Comparison of ENCODE assay signal across 27 cellular contexts in genomic region chr22:24419480-24419860, GRCh38. TPM values are rescaled to one million over a fixed set of nuclear protein-coding genes. Genes with fewer than 3 reads are reported as not detected.
DNase-seq lines count a peak whose midpoint lies in the region; ATAC-seq, FAIRE-seq and TF ChIP-seq lines count a peak whose summit lies in the region.
"Had no signal": no experiment of that assay in that cellular context is flagged by ENCODE, and none has a peak within 500 bp of the region (broad histone marks: within the 10 kb centered on the region; RNA-seq: fewer than 3 reads in every experiment).

No MANE protein-coding gene starts in this region.

- H3K4me1 Mint-ChIP-seq in T-helper 17 cell: peaks cover 7% of the 10 kb centered on the region
- H3K4me1 Mint-ChIP-seq: nephron had no signal

- no peaks in the 10 kb centered on the region for H4K20me1 ChIP-seq in keratinocyte (ENCODE audit: control insufficient read depth, extremely low read depth, insufficient read depth, low read length)

- H3K4me1 ChIP-seq in right cardiac atrium (ENCODE audit: control insufficient read depth, insufficient read depth, low read length) (peaks cover 6% of the 10 kb centered on the region), keratinocyte (ENCODE audit: control insufficient read depth, extremely low read depth, insufficient read depth, low read length) (peaks cover 18% of the 10 kb centered on the region)
- H3K4me1 ChIP-seq: colonic mucosa had no signal

- H3K36me3 Mint-ChIP-seq in T-helper 17 cell (ENCODE audit: low read depth): peaks cover 2% of the 10 kb centered on the region
- H3K36me3 Mint-ChIP-seq: activated naive CD8-positive, alpha-beta T cell treated with anti-CD3 and anti-CD28 coated beads, Interleukin-2, amount 10 ng/mL, durations not matched to agents 7 days and 5 days had no signal

- no peaks in the 10 kb centered on the region for H3K9me3 ChIP-seq in right cardiac atrium (ENCODE audit: control insufficient read depth, low read length)
- no peaks in the 10 kb centered on the region for H3K9me3 ChIP-seq in T-helper 17 cell (ENCODE audit: control insufficient read depth, low read length, poor library complexity, severe bottlenecking)
- no peaks in the 10 kb centered on the region for H3K9me3 ChIP-seq in keratinocyte (ENCODE audit: control insufficient read depth, low read depth, low read length)
- H3K9me3 ChIP-seq: colonic mucosa, esophagus squamous epithelium, mucosa of descending colon, thyroid gland had no signal

- no peaks in the 10 kb centered on the region for H3K79me2 ChIP-seq in keratinocyte (ENCODE audit: control insufficient read depth, insufficient read depth, low read length)
- H3K79me2 ChIP-seq: hepatocyte had no signal

- H3K27me3 ChIP-seq in right cardiac atrium (ENCODE audit: control insufficient read depth, insufficient read depth) (no peaks in the 10 kb centered on the region), keratinocyte (ENCODE audit: control insufficient read depth, extremely low read depth, insufficient read depth, low read length) (peaks cover 6% of the 10 kb centered on the region)
- H3K27me3 ChIP-seq: thyroid gland had no signal

- H3K27me3 Mint-ChIP-seq in T-helper 17 cell: no peaks in the 10 kb centered on the region
- H3K27me3 Mint-ChIP-seq: activated naive CD8-positive, alpha-beta T cell treated with anti-CD3 and anti-CD28 coated beads, Interleukin-2, amount 10 ng/mL, durations not matched to agents 7 days and 5 days; CD4-positive, alpha-beta memory T cell; effector memory CD8-positive, alpha-beta T cell had no signal

- H3K36me3 ChIP-seq in keratinocyte (ENCODE audit: control insufficient read depth in 2 of 2, extremely low read depth in 1 of 2, insufficient read depth in 2 of 2, low read length in 2 of 2): peaks cover 0 to 3% of the 10 kb centered on the region in 2 experiments
- H3K36me3 ChIP-seq: colonic mucosa had no signal

- H2AFZ ChIP-seq in keratinocyte (ENCODE audit: control insufficient read depth, low read length): no peak overlapping the region
- H2AFZ ChIP-seq: GM23248, hepatocyte had no signal

- H3K9me1 ChIP-seq in keratinocyte (ENCODE audit: control insufficient read depth, extremely low read depth, insufficient read depth, low read length): no peaks in the 10 kb centered on the region

- dilution Hi-C loops in keratinocyte (cut with MboI; ENCODE audit: extremely low pct_ligation_motif_present, low sequenced_read_pairs): no loop called here

- peak overlapping the region; percentile 10 for H3K4me2 ChIP-seq in keratinocyte (ENCODE audit: control insufficient read depth, extremely low read depth, insufficient read depth, low read depth, low read length)
- H3K4me2 ChIP-seq: hepatocyte had no signal

- H3K4me3 ChIP-seq in right cardiac atrium (ENCODE audit: low read length): no peak overlapping the region
- H3K4me3 ChIP-seq in keratinocyte (ENCODE audit: control insufficient read depth in 2 of 3, extremely low read depth in 1 of 3, insufficient read depth in 2 of 3, low read depth in 1 of 3, low read length in 3 of 3): no peak overlapping the region
- H3K4me3 ChIP-seq: colonic mucosa, esophagus squamous epithelium, GM23248, hepatocyte, mucosa of descending colon, thyroid gland had no signal

- no peak for ATAC-seq in right cardiac atrium
- no peak for ATAC-seq in T-helper 17 cell
- no peak for ATAC-seq in GM21367 (IDR thresholded peaks at IDR 0.05; ENCODE audit: unreplicated experiment)
- ATAC-seq: effector memory CD8-positive, alpha-beta T cell; mucosa of descending colon; stimulated activated naive CD8-positive, alpha-beta T cell treated with anti-CD3 and anti-CD28 coated beads, Interleukin-15, amount 100 ng/mL, for 72 hours had no signal

- peak in 2 of 3 donors; percentile 46 to 55 for DNase-seq in right cardiac atrium
- no peak for DNase-seq in cardiac septum (ENCODE audit: low spot score)
- no peak for DNase-seq in T-helper 17 cell
- DNase-seq in keratinocyte (ENCODE audit: low read depth, low spot score): no peak
- DNase-seq in urothelium cell line (ENCODE audit: low spot score): no peak
- DNase-seq in activated CD4-positive, alpha-beta T cell treated with anti-CD3 and anti-CD28 coated beads, Interleukin-2, amount 50 U/mL, for 48 hours: no peak
- DNase-seq in DMS79 (lab: John Stamatoyannopoulos, UW): no peak
- DNase-seq: activated CD4-positive, alpha-beta memory T cell treated with anti-CD3 and anti-CD28 coated beads for 36 hours; activated CD4-positive, CD25-positive, alpha-beta regulatory T cell; activated CD8-positive, alpha-beta memory T cell treated with anti-CD3 and anti-CD28 coated beads, Interleukin-2, amount 50 U/mL, for 48 hours; activated naive CD8-positive, alpha-beta T cell treated with anti-CD3 and anti-CD28 coated beads, Interleukin-2, amount 10 ng/mL, durations not matched to agents 7 days and 5 days; CD4-positive, alpha-beta memory T cell; colonic mucosa; effector memory CD8-positive, alpha-beta T cell; esophagus squamous epithelium; GDM1; GM23248; immature natural killer cell; stimulated activated naive CD8-positive, alpha-beta T cell treated with anti-CD3 and anti-CD28 coated beads, Interleukin-15, amount 100 ng/mL, for 72 hours; SW 1271 had no signal

- H3K27ac Mint-ChIP-seq in T-helper 17 cell: peak overlapping the region; percentile 24
- H3K27ac Mint-ChIP-seq: activated CD4-positive, alpha-beta memory T cell treated with anti-CD3 and anti-CD28 coated beads for 36 hours; activated naive CD8-positive, alpha-beta T cell treated with anti-CD3 and anti-CD28 coated beads, Interleukin-2, amount 10 ng/mL, durations not matched to agents 7 days and 5 days; activated T-helper 2 cell treated with anti-CD3 and anti-CD28 coated beads, Interferon-gamma antibody, Interleukin-2, Interleukin-4, amounts not matched to agents 10 μg/mL and 5 μg/mL and 100 μg/mL, durations not matched to agents 14 hours and 24 hours and 36 hours; immature natural killer cell; nephron had no signal

- H3K4me3 Mint-ChIP-seq in T-helper 17 cell: no peak overlapping the region
- H3K4me3 Mint-ChIP-seq: activated CD4-positive, alpha-beta memory T cell treated with anti-CD3 and anti-CD28 coated beads for 36 hours; activated naive CD8-positive, alpha-beta T cell treated with anti-CD3 and anti-CD28 coated beads, Interleukin-2, amount 10 ng/mL, durations not matched to agents 7 days and 5 days; CD4-positive, alpha-beta memory T cell; effector memory CD8-positive, alpha-beta T cell; immature natural killer cell; nephron; stimulated activated naive CD8-positive, alpha-beta T cell treated with anti-CD3 and anti-CD28 coated beads, Interleukin-15, amount 100 ng/mL, for 72 hours had no signal

- no peak overlapping the region for H3K9ac ChIP-seq in keratinocyte (ENCODE audit: control insufficient read depth, extremely low read depth, insufficient read depth, low read length)
- H3K9ac ChIP-seq: GM23248 had no signal

- TF ChIP-seq CTCF in keratinocyte (optimal IDR thresholded peaks at IDR 0.05 in 1 of 3, IDR thresholded peaks at IDR 0.05 in 1 of 3, conservative IDR thresholded peaks at IDR 0.05 in 1 of 3; ENCODE audit: extremely low read depth in 1 of 3, insufficient read depth in 2 of 3, low read length in 3 of 3): no peak

- no peak overlapping the region for H3K27ac ChIP-seq in right cardiac atrium (ENCODE audit: low read length)
- H3K27ac ChIP-seq in keratinocyte (ENCODE audit: control insufficient read depth, insufficient read depth, low read length): no peak overlapping the region
- H3K27ac ChIP-seq: colonic mucosa, esophagus squamous epithelium, GM23248, hepatocyte, thyroid gland had no signal

- intact Hi-C loops in right cardiac atrium (cut with DNase I) (loop anchor here in 1 of 4 donors (10.0 kb wide), 1 partner anchor 95 kb away; no protein-coding TSS in a partner anchor), cardiac septum (cut with DNase I) (no loop called here)

- FAIRE-seq in keratinocyte (lab: Jason Lieb, UNC) (no peak), urothelium cell line (lab: Jason Lieb, UNC) (peak; percentile 5)
- FAIRE-seq: frontal cortex had no signal

- WGBS in right cardiac atrium: 53% methylated on average over 9 of the region's 9 CpGs

RNA-seq across cellular contexts. Expression of gene ADORA2A, which starts 7.9 kb away (rescaled TPM):
- total RNA-seq in right cardiac atrium (1 to 10 TPM; 3.7 to 5.6 (median 4.8) TPM), cardiac septum (5.3 TPM), T-helper 17 cell (10 to 100 TPM; 20.4 to 22.0 TPM)
- polyA plus RNA-seq in right cardiac atrium (6.6 TPM), keratinocyte (0.09 to 0.37 TPM (median 0.20 TPM) in 3 replicates)
- not detected for polyA plus RNA-seq in keratinocyte (2011; ENCODE audit: low read depth)
- polyA plus RNA-seq in keratinocyte (2011; cell fraction: cytosol; rRNA removed): 0.09 and 0.17 TPM in 2 replicates
- 0.84 and 1.2 TPM in 2 replicates for polyA plus RNA-seq in keratinocyte (2011; cell fraction: nucleus; rRNA removed)
- 0.33 and 0.47 TPM in 2 replicates for polyA plus RNA-seq in keratinocyte (2012; ENCODE audit: low replicate concordance)
- polyA minus RNA-seq in keratinocyte: 1.8 to 4.0 TPM (median 3.0 TPM) in 3 replicates
- polyA minus RNA-seq in keratinocyte (2011; cell fraction: cytosol; rRNA and poly(A)+ RNA removed): not detected
- polyA minus RNA-seq in keratinocyte (2011; cell fraction: nucleus; rRNA and poly(A)+ RNA removed): 1.4 and 2.5 TPM in 2 replicates

Comparison
In these comparisons a context has a peak if more than half of its experiments do, and no peak if none do; other contexts are left out.
1. DNase-seq: peak in right cardiac atrium (2 of 3); none in cardiac septum (single experiment), T-helper 17 cell (0 of 3), keratinocyte (single experiment), urothelium cell line (single experiment), activated CD4-positive, alpha-beta T cell treated with anti-CD3 and anti-CD28 coated beads, Interleukin-2, amount 50 U/mL, for 48 hours (0 of 2) and DMS79 (single experiment).